26 cellular contexts compared by ENCODE assay signal in genomic region chr7:27799212-27799611, GRCh38. TPM values are rescaled to one million over a fixed set of nuclear protein-coding genes. Genes with fewer than 3 reads are reported as not detected.
DNase-seq lines count a peak whose midpoint lies in the region; ATAC-seq, FAIRE-seq and TF ChIP-seq lines count a peak whose summit lies in the region.
"Had no signal": no experiment of that assay in that cellular context is flagged by ENCODE, and none has a peak within 500 bp of the region (broad histone marks: within the 10 kb centered on the region; RNA-seq: fewer than 3 reads in every experiment).

No MANE protein-coding gene starts in this region.

- no peak overlapping the region for H2AFZ ChIP-seq in K562 (ENCODE audit: low read depth, low read length)

- DNase-seq in activated T-cell treated with anti-CD3 and anti-CD28 coated beads, Interleukin-2, amount 50 U/mL, for 72 hours, result no peak
- DNase-seq in activated T-cell treated with anti-CD3 and anti-CD28 coated beads, Interleukin-2, amount 50 U/mL, for 24 hours, result no peak
- DNase-seq in A549 (ENCODE audit: low read depth in 1 of 2, low spot score in 1 of 2) (no peak), K562 (ENCODE audit: extremely low read depth in 1 of 4, low spot score in 3 of 4) (no peak), NCI-H2227 treated with DMSO at 0.1 percent for 48 hours (lab: John Stamatoyannopoulos, UW) (no peak)
- DNase-seq: ACHN; BE2C; C1 segment of cervical spinal cord; CD4-positive, alpha-beta memory T cell; CD4-positive, CD25-positive, alpha-beta regulatory T cell; CD8-positive, alpha-beta memory T cell; COR-L47; DMS 273 treated with DMSO at 0.1 percent for 48 hours; DMS153; DMS53; DMS79; DND-41; EL; GDM1 had no signal

- H3K9me1 ChIP-seq in K562 (ENCODE audit: control insufficient read depth, insufficient read depth, low read length), result no peaks in the 10 kb centered on the region

- H3K27ac Mint-ChIP-seq in activated T-cell treated with anti-CD3 and anti-CD28 coated beads, Interleukin-2, amount 50 U/mL, for 72 hours, result peak overlapping the region; percentile 69
- no peak overlapping the region for H3K27ac Mint-ChIP-seq in activated T-cell treated with anti-CD3 and anti-CD28 coated beads, Interleukin-2, amount 50 U/mL, for 24 hours
- H3K27ac Mint-ChIP-seq: CD14-positive monocyte; CD4-positive, alpha-beta memory T cell; CD4-positive, CD25-positive, alpha-beta regulatory T cell; CD8-positive, alpha-beta memory T cell had no signal

- no peaks in the 10 kb centered on the region for H3K79me2 ChIP-seq in K562 (ENCODE audit: control insufficient read depth, insufficient read depth, low read length)

- no TSS peak for BruUV-seq in K562 (replicated peaks; lab: Mats Ljungman, UMichigan)

- in situ Hi-C loops in K562 (cut with MboI), result no loop called here

- H3K4me1 ChIP-seq in A549, result peaks cover 13% of the 10 kb centered on the region
- H3K4me1 ChIP-seq in K562 (replicated peaks in 1 of 2; ENCODE audit: control insufficient read depth in 2 of 2, insufficient read depth in 2 of 2, low read length in 2 of 2), result no peaks in the 10 kb centered on the region
- H3K4me1 ChIP-seq: BE2C, BLaER1 had no signal

- peaks cover 5 to 20% of the 10 kb centered on the region in 2 donors for H3K36me3 Mint-ChIP-seq in activated T-cell treated with anti-CD3 and anti-CD28 coated beads, Interleukin-2, amount 50 U/mL, for 72 hours (ENCODE audit: insufficient read depth in 2 of 2)
- H3K36me3 Mint-ChIP-seq in activated T-cell treated with anti-CD3 and anti-CD28 coated beads, Interleukin-2, amount 50 U/mL, for 24 hours (ENCODE audit: low read depth), result peaks cover 68% of the 10 kb centered on the region

- H3K36me3 ChIP-seq in K562 (ENCODE audit: control insufficient read depth, insufficient read depth, low read length), result peaks cover 18% of the 10 kb centered on the region; the same call in 2 of the 3 replicates

- no peak for TF ChIP-seq POLR2A in A549 (IDR thresholded peaks at IDR 0.05; ENCODE audit: low read length)
- TF ChIP-seq POLR2A in K562 (conservative IDR thresholded peaks at IDR 0.05), result no peak

- no peak for TF ChIP-seq CTCF in A549 (IDR thresholded peaks at IDR 0.05)
- TF ChIP-seq CTCF in K562 (IDR thresholded peaks at IDR 0.05 in 2 of 3, conservative IDR thresholded peaks at IDR 0.05 in 1 of 3; ENCODE audit: insufficient read depth in 2 of 3, low read depth in 1 of 3, low read length in 3 of 3), result no peak

- ATAC-seq in activated T-cell treated with anti-CD3 and anti-CD28 coated beads, Interleukin-2, amount 50 U/mL, for 72 hours (replicated peaks in 1 of 2), result no peak
- ATAC-seq in A549 (no peak), K562 (no peak), GM21825 (IDR thresholded peaks at IDR 0.05; ENCODE audit: unreplicated experiment) (no peak)
- ATAC-seq: GM12878 had no signal

- H3K4me1 Mint-ChIP-seq in activated T-cell treated with anti-CD3 and anti-CD28 coated beads, Interleukin-2, amount 50 U/mL, for 72 hours (ENCODE audit: low read depth), result no peaks in the 10 kb centered on the region
- peaks cover 2% of the 10 kb centered on the region for H3K4me1 Mint-ChIP-seq in activated T-cell treated with anti-CD3 and anti-CD28 coated beads, Interleukin-2, amount 50 U/mL, for 24 hours (ENCODE audit: low read depth)
- H3K4me1 Mint-ChIP-seq: CD14-positive monocyte had no signal

- TF ChIP-seq EP300 in A549 (IDR thresholded peaks at IDR 0.05), result no peak
- no peak for TF ChIP-seq EP300 in K562 (IDR thresholded peaks at IDR 0.05; ENCODE audit: low read length)

- POLR2A ChIA-PET in A549 (lab: Yijun Ruan, JAX), result no interaction called here
- POLR2A ChIA-PET in K562 (lab: Yijun Ruan, JAX), result no interaction called here

- H3K4me3 Mint-ChIP-seq in activated T-cell treated with anti-CD3 and anti-CD28 coated beads, Interleukin-2, amount 50 U/mL, for 72 hours, result no peak overlapping the region
- H3K4me3 Mint-ChIP-seq in activated T-cell treated with anti-CD3 and anti-CD28 coated beads, Interleukin-2, amount 50 U/mL, for 24 hours, result no peak overlapping the region
- H3K4me3 Mint-ChIP-seq: CD14-positive monocyte; CD4-positive, alpha-beta memory T cell; CD4-positive, CD25-positive, alpha-beta regulatory T cell; CD8-positive, alpha-beta memory T cell had no signal

- H3K27me3 ChIP-seq in K562 (ENCODE audit: control insufficient read depth in 2 of 2, insufficient read depth in 2 of 2, low read length in 2 of 2), result no peaks in the 10 kb centered on the region
- H3K27me3 ChIP-seq: BE2C, BLaER1 had no signal

- H3K4me3 ChIP-seq in A549 (no peak overlapping the region), K562 (no peak overlapping the region)
- H3K4me3 ChIP-seq: BLaER1, GM12878 had no signal

- no peaks in the 10 kb centered on the region for H3K9me3 Mint-ChIP-seq in activated T-cell treated with anti-CD3 and anti-CD28 coated beads, Interleukin-2, amount 50 U/mL, for 72 hours
- no peaks in the 10 kb centered on the region for H3K9me3 Mint-ChIP-seq in activated T-cell treated with anti-CD3 and anti-CD28 coated beads, Interleukin-2, amount 50 U/mL, for 24 hours
- H3K9me3 Mint-ChIP-seq: CD14-positive monocyte; CD4-positive, alpha-beta memory T cell; CD4-positive, CD25-positive, alpha-beta regulatory T cell; CD8-positive, alpha-beta memory T cell had no signal

- no peaks in the 10 kb centered on the region for H4K20me1 ChIP-seq in K562 (replicated peaks; ENCODE audit: control insufficient read depth, insufficient read depth, low read length)
- H4K20me1 ChIP-seq: BLaER1 had no signal

- H3K4me2 ChIP-seq in A549 (no peak overlapping the region), K562 (ENCODE audit: insufficient read depth, low read length) (no peak overlapping the region)
- H3K4me2 ChIP-seq: BLaER1 had no signal

- FAIRE-seq in A549 (lab: Jason Lieb, UNC) (no peak), K562 (lab: Jason Lieb, UNC) (no peak)
- FAIRE-seq: GM12878, GM12892, GM18507 had no signal

- CTCF ChIA-PET in A549 (lab: Yijun Ruan, JAX), result interaction anchor here (1.5 to 3.6 kb wide), 2 partner anchors 22 to 25 kb away, joined by 3 to 9 read pairs; no protein-coding TSS in a partner anchor
- CTCF ChIA-PET in K562 (lab: Yijun Ruan, JAX; ENCODE audit: low intra/inter-chr PET ratio), result no interaction called here

- no peak for TF ChIP-seq RAD21 in A549 (conservative IDR thresholded peaks at IDR 0.05 in 1 of 2, IDR thresholded peaks at IDR 0.05 in 1 of 2)
- TF ChIP-seq RAD21 in K562 (CRISPR knock-in tag; conservative IDR thresholded peaks at IDR 0.05 in 1 of 2, IDR thresholded peaks at IDR 0.05 in 1 of 2), result no peak

- no peaks in the 10 kb centered on the region for H3K27me3 Mint-ChIP-seq in activated T-cell treated with anti-CD3 and anti-CD28 coated beads, Interleukin-2, amount 50 U/mL, for 72 hours (ENCODE audit: low read depth)
- H3K27me3 Mint-ChIP-seq in activated T-cell treated with anti-CD3 and anti-CD28 coated beads, Interleukin-2, amount 50 U/mL, for 24 hours, result no peaks in the 10 kb centered on the region
- H3K27me3 Mint-ChIP-seq: CD4-positive, alpha-beta memory T cell; CD4-positive, CD25-positive, alpha-beta regulatory T cell; CD8-positive, alpha-beta memory T cell had no signal

- intact Hi-C loops in K562 (cut with micrococcal nuclease), result no loop called here

- H3K27ac ChIP-seq in A549, result no peak overlapping the region
- no peak overlapping the region for H3K27ac ChIP-seq in K562 (ENCODE audit: extremely low read depth, low read depth, low read length)
- H3K27ac ChIP-seq: 22Rv1, BLaER1 had no signal

- H3K9ac ChIP-seq in K562 (ENCODE audit: insufficient read depth in 1 of 2, low read depth in 2 of 2, low read length in 2 of 2), result no peak overlapping the region
- H3K9ac ChIP-seq: BLaER1 had no signal

- H3K9me3 ChIP-seq in A549 (no peaks in the 10 kb centered on the region), K562 (replicated peaks; ENCODE audit: control insufficient read depth, insufficient read depth, low read depth, low read length) (no peaks in the 10 kb centered on the region)
- H3K9me3 ChIP-seq: BE2C, BLaER1 had no signal

- WGBS in A549 (ENCODE audit: missing lambda C conversion rate), result 94% methylated on average over 2 of the region's 2 CpGs
- WGBS in K562 (ENCODE audit: insufficient coverage, low coverage, missing lambda C conversion rate), result 98% methylated on average over 2 of the region's 2 CpGs

TF ChIP-seq in A549, 52 proteins besides CTCF, POLR2A, EP300 and RAD21:
- no peak for TF ChIP-seq MYC (IDR thresholded peaks at IDR 0.05; ENCODE audit: borderline replicate concordance, low read length)
- peak; percentile 52 for TF ChIP-seq MAFK (IDR thresholded peaks at IDR 0.05; ENCODE audit: partially characterized antibody)
TF ChIP-seq in A549: peak in this region for 1.

TF ChIP-seq in K562, 482 proteins besides CTCF, POLR2A, EP300 and RAD21 (continues in another document):
- TF ChIP-seq ZNF75A (CRISPR knock-in tag; IDR thresholded peaks at IDR 0.05) (no peak), ARNT (IDR thresholded peaks at IDR 0.05) (no peak), FOS (IDR thresholded peaks at IDR 0.05; ENCODE audit: extremely low read depth, insufficient read length) (no peak), C11orf30 (IDR thresholded peaks at IDR 0.05; ENCODE audit: low read depth) (0 out of 2 replicates have a peak, but pooled peaks have one; percentile 10)

RNA-seq across cellular contexts. Expression of gene TAX1BP1, which starts 59.2 kb away (rescaled TPM):
- 100 to 1,000 TPM; 129 to 162 TPM for total RNA-seq in activated T-cell treated with anti-CD3 and anti-CD28 coated beads, Interleukin-2, amount 50 U/mL, for 72 hours
- polyA plus RNA-seq in A549 (2011; rRNA removed), result 180 and 249 TPM in 2 replicates
- polyA plus RNA-seq in A549 (2012; cell fraction: cytosol; rRNA removed), result 39.8 and 45.1 TPM in 2 replicates
- polyA plus RNA-seq in A549 (2012; cell fraction: nucleus; rRNA removed), result 42.3 and 74.6 TPM in 2 replicates
- 105 to 111 TPM (median 105 TPM) in 3 replicates for polyA plus RNA-seq in A549 (2017; fragmentation: RNase III; extraction: RNeasy Plus Mini Kit Qiagen cat#74134 plus additional on column Dnase treatment)
- 127 and 210 TPM in 2 replicates for polyA minus RNA-seq in A549 (2011; rRNA and poly(A)+ RNA removed)
- 31.5 and 80.4 TPM in 2 replicates for total RNA-seq in K562 (2011; cell fraction: chromatin; rRNA removed; ENCODE audit: low replicate concordance)
- 20.5 and 28.6 TPM in 2 replicates for total RNA-seq in K562 (2011; cell fraction: nucleolus; rRNA removed)
- total RNA-seq in K562 (2011; cell fraction: nucleoplasm; rRNA removed), result 35.2 and 42.7 TPM in 2 replicates
- total RNA-seq in K562 (2014; rRNA removed), result 43.2 and 49.0 TPM in 2 replicates
- 75.9 and 91.9 TPM in 2 replicates for total RNA-seq in K562 (2014; rRNA removed; fragmentation: Illumina TruSeq; extraction: Trizol)
- total RNA-seq in K562 (2015; rRNA removed; fragmentation: Illumina TruSeq; extraction: Trizol), result 58.9 and 64.7 TPM in 2 replicates
- total RNA-seq in K562 (2021), result 59.5 and 61.8 TPM in 2 replicates
- polyA plus RNA-seq in K562 (2011; rRNA removed), result 113 and 119 TPM in 2 replicates
- polyA plus RNA-seq in K562 (2011; cell fraction: cytosol; rRNA removed), result 37.4 and 69.9 TPM in 2 replicates
- polyA plus RNA-seq in K562 (2011; cell fraction: nucleus; rRNA removed), result 30.8 and 48.8 TPM in 2 replicates
- 62.0 and 83.0 TPM in 2 replicates for polyA plus RNA-seq in K562 (2012)
- polyA plus RNA-seq in K562 (2014; fragmentation: Illumina TruSeq; extraction: Trizol), result 81.8 and 94.3 TPM in 2 replicates
- 100 to 1,000 TPM; 109 TPM for polyA plus RNA-seq in K562 (2014; fragmentation: Nextera tagmentation; extraction: Ambion mirVana)
- polyA plus RNA-seq in K562 (2014; rRNA removed), result 60.7 and 63.1 TPM in 2 replicates
- polyA minus RNA-seq in K562 (2011; rRNA and poly(A)+ RNA removed), result 90.9 and 117 TPM in 2 replicates
- 20.3 and 22.8 TPM in 2 replicates for polyA minus RNA-seq in K562 (2011; cell fraction: cytosol; rRNA and poly(A)+ RNA removed)
- 57.8 and 99.0 TPM in 2 replicates for polyA minus RNA-seq in K562 (2011; cell fraction: nucleus; rRNA and poly(A)+ RNA removed)
